ENCODE assay signal across 1 cellular context in the genomic region with DNA sequence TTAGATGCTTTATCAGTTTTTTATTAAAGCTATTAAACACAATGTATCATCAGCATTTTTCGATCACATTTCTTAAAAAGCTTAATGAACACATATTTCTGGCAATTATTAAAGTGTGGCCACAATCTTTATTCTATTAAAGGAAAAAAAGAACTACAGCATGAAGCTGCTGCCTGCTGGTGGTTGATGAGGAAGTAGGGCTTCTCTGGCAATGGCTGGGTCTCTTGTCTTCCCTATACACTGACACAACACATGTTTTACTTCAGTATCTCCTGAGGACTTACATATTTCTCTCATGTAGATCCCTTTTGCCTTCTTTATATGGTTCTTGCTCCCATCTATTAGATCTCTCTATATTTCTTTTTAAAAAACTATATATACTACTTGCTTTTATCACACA.
TF ChIP-seq lines count a peak whose summit lies in the region.

No MANE protein-coding gene starts in this region.

TF ChIP-seq in IMR-90, 13 proteins besides CTCF, POLR2A, EP300 and RAD21:
- TF ChIP-seq SMC3 (IDR thresholded peaks at IDR 0.05; ENCODE audit: low read depth, low read length) (peak; percentile 29; the same call in 1 of the 2 replicates), MAZ (IDR thresholded peaks at IDR 0.05; ENCODE audit: borderline replicate concordance, low read depth, low read length) (no peak)
TF ChIP-seq in IMR-90: peak in this region for 1.
